Comparison of ENCODE assay signal across 1 cellular context in genomic region chrX:17922303-17922702, GRCh38.
TF ChIP-seq lines count a peak whose summit lies in the region.

No MANE protein-coding gene starts in this region.

TF ChIP-seq in SK-N-SH, 30 proteins besides CTCF, POLR2A, EP300 and RAD21 (continued from another document):
- no peak for TF ChIP-seq REST (IDR thresholded peaks at IDR 0.05; ENCODE audit: low read depth, low read length)
- TF ChIP-seq, protein P1, sequence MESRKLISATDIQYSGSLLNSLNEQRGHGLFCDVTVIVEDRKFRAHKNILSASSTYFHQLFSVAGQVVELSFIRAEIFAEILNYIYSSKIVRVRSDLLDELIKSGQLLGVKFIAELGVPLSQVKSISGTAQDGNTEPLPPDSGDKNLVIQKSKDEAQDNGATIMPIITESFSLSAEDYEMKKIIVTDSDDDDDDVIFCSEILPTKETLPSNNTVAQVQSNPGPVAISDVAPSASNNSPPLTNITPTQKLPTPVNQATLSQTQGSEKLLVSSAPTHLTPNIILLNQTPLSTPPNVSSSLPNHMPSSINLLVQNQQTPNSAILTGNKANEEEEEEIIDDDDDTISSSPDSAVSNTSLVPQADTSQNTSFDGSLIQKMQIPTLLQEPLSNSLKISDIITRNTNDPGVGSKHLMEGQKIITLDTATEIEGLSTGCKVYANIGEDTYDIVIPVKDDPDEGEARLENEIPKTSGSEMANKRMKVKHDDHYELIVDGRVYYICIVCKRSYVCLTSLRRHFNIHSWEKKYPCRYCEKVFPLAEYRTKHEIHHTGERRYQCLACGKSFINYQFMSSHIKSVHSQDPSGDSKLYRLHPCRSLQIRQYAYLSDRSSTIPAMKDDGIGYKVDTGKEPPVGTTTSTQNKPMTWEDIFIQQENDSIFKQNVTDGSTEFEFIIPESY (IDR thresholded peaks at IDR 0.05; ENCODE audit: borderline replicate concordance, low read depth), result no peak
- no peak for TF ChIP-seq POLR2AphosphoS5 (IDR thresholded peaks at IDR 0.05; ENCODE audit: low read depth, low read length)
- TF ChIP-seq, protein P2, sequence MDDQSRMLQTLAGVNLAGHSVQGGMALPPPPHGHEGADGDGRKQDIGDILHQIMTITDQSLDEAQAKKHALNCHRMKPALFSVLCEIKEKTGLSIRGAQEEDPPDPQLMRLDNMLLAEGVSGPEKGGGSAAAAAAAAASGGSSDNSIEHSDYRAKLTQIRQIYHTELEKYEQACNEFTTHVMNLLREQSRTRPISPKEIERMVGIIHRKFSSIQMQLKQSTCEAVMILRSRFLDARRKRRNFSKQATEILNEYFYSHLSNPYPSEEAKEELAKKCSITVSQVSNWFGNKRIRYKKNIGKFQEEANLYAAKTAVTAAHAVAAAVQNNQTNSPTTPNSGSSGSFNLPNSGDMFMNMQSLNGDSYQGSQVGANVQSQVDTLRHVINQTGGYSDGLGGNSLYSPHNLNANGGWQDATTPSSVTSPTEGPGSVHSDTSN (IDR thresholded peaks at IDR 0.05), result no peak
